1 cellular context compared by ENCODE assay signal in the genomic region with DNA sequence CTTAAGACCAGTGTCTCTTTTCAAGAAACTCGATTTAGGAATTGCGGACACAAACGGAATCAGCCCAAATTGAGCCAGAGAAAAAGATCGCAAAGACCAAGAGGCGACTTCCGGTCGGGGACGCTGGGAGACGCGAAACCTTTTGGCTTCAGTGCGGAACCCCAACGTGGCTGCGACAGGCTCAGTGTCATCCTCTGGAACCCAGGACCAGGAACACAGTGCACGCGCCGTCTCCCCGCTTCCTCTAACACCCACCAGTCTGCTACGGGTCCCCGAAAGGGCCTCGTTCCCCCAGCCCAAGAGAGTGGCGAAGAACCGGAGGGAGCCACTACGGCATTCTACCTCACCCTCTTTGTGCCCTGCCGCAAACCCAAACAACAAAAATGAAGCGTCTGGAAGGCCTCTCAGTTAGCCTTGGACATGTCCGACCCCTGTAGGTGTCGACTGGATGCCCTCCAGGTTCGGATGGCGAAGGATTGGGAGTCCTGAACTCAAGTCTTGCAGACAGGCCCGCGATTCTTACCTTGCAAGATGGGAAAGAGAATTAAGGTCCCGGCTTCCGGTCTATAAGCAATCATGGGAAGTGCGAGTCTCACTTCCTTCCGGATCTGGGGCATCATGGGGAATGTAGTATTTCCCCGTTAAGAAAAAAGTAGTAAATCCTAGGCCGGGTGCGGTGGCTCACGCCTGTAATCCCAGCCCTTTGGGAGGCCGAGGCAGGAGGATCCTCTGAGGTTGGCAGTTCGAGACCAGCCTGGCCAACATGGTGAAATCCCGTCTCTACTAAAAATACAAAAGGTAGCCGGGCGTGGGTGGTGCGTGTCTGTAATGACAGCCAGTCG.
A peak's percentile ranks its signal among the peaks of the same experiment; 100 is the strongest.
TF ChIP-seq lines count a peak whose summit lies in the region.

Gene RPL6 (minus strand): TSS at position 542 of the 842 bp plus-strand sequence. CDS start 949 bp downstream, outside the sequence.

TF ChIP-seq in K562, 482 proteins besides CTCF, POLR2A, EP300 and RAD21 (continued from another document and continues in another):
- TF ChIP-seq ZNF217 (CRISPR knock-in tag; IDR thresholded peaks at IDR 0.05) = no peak
- TF ChIP-seq, protein P1, sequence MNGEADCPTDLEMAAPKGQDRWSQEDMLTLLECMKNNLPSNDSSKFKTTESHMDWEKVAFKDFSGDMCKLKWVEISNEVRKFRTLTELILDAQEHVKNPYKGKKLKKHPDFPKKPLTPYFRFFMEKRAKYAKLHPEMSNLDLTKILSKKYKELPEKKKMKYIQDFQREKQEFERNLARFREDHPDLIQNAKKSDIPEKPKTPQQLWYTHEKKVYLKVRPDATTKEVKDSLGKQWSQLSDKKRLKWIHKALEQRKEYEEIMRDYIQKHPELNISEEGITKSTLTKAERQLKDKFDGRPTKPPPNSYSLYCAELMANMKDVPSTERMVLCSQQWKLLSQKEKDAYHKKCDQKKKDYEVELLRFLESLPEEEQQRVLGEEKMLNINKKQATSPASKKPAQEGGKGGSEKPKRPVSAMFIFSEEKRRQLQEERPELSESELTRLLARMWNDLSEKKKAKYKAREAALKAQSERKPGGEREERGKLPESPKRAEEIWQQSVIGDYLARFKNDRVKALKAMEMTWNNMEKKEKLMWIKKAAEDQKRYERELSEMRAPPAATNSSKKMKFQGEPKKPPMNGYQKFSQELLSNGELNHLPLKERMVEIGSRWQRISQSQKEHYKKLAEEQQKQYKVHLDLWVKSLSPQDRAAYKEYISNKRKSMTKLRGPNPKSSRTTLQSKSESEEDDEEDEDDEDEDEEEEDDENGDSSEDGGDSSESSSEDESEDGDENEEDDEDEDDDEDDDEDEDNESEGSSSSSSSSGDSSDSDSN (IDR thresholded peaks at IDR 0.05; ENCODE audit: borderline replicate concordance in 1 of 2, low read depth in 2 of 2, low read length in 2 of 2) = no peak
- no peak for TF ChIP-seq ZNF311 (CRISPR knock-in tag; IDR thresholded peaks at IDR 0.05)
- TF ChIP-seq TGIF2 (CRISPR knock-in tag; IDR thresholded peaks at IDR 0.05) = no peak
- TF ChIP-seq, protein P2, sequence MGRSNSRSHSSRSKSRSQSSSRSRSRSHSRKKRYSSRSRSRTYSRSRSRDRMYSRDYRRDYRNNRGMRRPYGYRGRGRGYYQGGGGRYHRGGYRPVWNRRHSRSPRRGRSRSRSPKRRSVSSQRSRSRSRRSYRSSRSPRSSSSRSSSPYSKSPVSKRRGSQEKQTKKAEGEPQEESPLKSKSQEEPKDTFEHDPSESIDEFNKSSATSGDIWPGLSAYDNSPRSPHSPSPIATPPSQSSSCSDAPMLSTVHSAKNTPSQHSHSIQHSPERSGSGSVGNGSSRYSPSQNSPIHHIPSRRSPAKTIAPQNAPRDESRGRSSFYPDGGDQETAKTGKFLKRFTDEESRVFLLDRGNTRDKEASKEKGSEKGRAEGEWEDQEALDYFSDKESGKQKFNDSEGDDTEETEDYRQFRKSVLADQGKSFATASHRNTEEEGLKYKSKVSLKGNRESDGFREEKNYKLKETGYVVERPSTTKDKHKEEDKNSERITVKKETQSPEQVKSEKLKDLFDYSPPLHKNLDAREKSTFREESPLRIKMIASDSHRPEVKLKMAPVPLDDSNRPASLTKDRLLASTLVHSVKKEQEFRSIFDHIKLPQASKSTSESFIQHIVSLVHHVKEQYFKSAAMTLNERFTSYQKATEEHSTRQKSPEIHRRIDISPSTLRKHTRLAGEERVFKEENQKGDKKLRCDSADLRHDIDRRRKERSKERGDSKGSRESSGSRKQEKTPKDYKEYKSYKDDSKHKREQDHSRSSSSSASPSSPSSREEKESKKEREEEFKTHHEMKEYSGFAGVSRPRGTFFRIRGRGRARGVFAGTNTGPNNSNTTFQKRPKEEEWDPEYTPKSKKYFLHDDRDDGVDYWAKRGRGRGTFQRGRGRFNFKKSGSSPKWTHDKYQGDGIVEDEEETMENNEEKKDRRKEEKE (IDR thresholded peaks at IDR 0.05; ENCODE audit: borderline replicate concordance in 1 of 2, control insufficient read depth in 1 of 2, low read depth in 2 of 2, low read length in 1 of 2) = no peak
- TF ChIP-seq FOXA3 (CRISPR knock-in tag; conservative IDR thresholded peaks at IDR 0.05 in 1 of 2, IDR thresholded peaks at IDR 0.05 in 1 of 2) = no peak
- TF ChIP-seq, protein P3, sequence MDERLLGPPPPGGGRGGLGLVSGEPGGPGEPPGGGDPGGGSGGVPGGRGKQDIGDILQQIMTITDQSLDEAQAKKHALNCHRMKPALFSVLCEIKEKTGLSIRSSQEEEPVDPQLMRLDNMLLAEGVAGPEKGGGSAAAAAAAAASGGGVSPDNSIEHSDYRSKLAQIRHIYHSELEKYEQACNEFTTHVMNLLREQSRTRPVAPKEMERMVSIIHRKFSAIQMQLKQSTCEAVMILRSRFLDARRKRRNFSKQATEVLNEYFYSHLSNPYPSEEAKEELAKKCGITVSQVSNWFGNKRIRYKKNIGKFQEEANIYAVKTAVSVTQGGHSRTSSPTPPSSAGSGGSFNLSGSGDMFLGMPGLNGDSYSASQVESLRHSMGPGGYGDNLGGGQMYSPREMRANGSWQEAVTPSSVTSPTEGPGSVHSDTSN (CRISPR knock-in tag; IDR thresholded peaks at IDR 0.05; ENCODE audit: low read depth) = no peak
- TF ChIP-seq, protein P3 (tag; conservative IDR thresholded peaks at IDR 0.05; ENCODE audit: low read depth) = no peak
- no peak for TF ChIP-seq KLF13 (tag; IDR thresholded peaks at IDR 0.05; ENCODE audit: borderline replicate concordance, low read depth)
- TF ChIP-seq, protein P4, sequence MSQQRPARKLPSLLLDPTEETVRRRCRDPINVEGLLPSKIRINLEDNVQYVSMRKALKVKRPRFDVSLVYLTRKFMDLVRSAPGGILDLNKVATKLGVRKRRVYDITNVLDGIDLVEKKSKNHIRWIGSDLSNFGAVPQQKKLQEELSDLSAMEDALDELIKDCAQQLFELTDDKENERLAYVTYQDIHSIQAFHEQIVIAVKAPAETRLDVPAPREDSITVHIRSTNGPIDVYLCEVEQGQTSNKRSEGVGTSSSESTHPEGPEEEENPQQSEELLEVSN (IDR thresholded peaks at IDR 0.05; ENCODE audit: borderline replicate concordance in 1 of 2, extremely low read depth in 1 of 2, insufficient read depth in 1 of 2, insufficient read length in 1 of 2, low read depth in 1 of 2, low read length in 1 of 2, poor library complexity in 1 of 2, severe bottlenecking in 1 of 2) = no peak
- no peak for TF ChIP-seq ZNF134 (CRISPR knock-in tag; conservative IDR thresholded peaks at IDR 0.05)
- TF ChIP-seq ZNF75A (CRISPR knock-in tag; IDR thresholded peaks at IDR 0.05) = no peak
- TF ChIP-seq PRMT5 (CRISPR knock-in tag; IDR thresholded peaks at IDR 0.05) = no peak
- TF ChIP-seq HIVEP1 (CRISPR knock-in tag; IDR thresholded peaks at IDR 0.05) = no peak
- peak; percentile 13; the same call in 1 of the 2 replicates for TF ChIP-seq PHB (CRISPR knock-in tag; IDR thresholded peaks at IDR 0.05)
- TF ChIP-seq BRF1 (IDR thresholded peaks at IDR 0.05; ENCODE audit: borderline replicate concordance, extremely low read depth, insufficient read length) = no peak
- no peak for TF ChIP-seq NFE2L1 (tag; IDR thresholded peaks at IDR 0.05; ENCODE audit: borderline replicate concordance, low read depth)
- 0 out of 2 replicates have a peak, but pooled peaks have one; percentile 32 for TF ChIP-seq CEBPB (tag; IDR thresholded peaks at IDR 0.05)
- TF ChIP-seq, protein P5, sequence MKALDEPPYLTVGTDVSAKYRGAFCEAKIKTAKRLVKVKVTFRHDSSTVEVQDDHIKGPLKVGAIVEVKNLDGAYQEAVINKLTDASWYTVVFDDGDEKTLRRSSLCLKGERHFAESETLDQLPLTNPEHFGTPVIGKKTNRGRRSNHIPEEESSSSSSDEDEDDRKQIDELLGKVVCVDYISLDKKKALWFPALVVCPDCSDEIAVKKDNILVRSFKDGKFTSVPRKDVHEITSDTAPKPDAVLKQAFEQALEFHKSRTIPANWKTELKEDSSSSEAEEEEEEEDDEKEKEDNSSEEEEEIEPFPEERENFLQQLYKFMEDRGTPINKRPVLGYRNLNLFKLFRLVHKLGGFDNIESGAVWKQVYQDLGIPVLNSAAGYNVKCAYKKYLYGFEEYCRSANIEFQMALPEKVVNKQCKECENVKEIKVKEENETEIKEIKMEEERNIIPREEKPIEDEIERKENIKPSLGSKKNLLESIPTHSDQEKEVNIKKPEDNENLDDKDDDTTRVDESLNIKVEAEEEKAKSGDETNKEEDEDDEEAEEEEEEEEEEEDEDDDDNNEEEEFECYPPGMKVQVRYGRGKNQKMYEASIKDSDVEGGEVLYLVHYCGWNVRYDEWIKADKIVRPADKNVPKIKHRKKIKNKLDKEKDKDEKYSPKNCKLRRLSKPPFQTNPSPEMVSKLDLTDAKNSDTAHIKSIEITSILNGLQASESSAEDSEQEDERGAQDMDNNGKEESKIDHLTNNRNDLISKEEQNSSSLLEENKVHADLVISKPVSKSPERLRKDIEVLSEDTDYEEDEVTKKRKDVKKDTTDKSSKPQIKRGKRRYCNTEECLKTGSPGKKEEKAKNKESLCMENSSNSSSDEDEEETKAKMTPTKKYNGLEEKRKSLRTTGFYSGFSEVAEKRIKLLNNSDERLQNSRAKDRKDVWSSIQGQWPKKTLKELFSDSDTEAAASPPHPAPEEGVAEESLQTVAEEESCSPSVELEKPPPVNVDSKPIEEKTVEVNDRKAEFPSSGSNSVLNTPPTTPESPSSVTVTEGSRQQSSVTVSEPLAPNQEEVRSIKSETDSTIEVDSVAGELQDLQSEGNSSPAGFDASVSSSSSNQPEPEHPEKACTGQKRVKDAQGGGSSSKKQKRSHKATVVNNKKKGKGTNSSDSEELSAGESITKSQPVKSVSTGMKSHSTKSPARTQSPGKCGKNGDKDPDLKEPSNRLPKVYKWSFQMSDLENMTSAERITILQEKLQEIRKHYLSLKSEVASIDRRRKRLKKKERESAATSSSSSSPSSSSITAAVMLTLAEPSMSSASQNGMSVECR (CRISPR knock-in tag; IDR thresholded peaks at IDR 0.05) = peak; percentile 87
- TF ChIP-seq ZNF274 (IDR thresholded peaks at IDR 0.05; ENCODE audit: borderline replicate concordance, low read depth, low read length) = no peak
- no peak for TF ChIP-seq MYBL2 (IDR thresholded peaks at IDR 0.05; ENCODE audit: low read depth)
- TF ChIP-seq MYBL2 (CRISPR knock-in tag; IDR thresholded peaks at IDR 0.05; ENCODE audit: borderline replicate concordance) = no peak
- no peak for TF ChIP-seq BCL6 (CRISPR knock-in tag; IDR thresholded peaks at IDR 0.05)
- TF ChIP-seq SMAD2 (IDR thresholded peaks at IDR 0.05; ENCODE audit: low read depth, low read length) = no peak
- TF ChIP-seq ZNF280B (CRISPR knock-in tag; IDR thresholded peaks at IDR 0.05) = no peak
- TF ChIP-seq SNIP1 (IDR thresholded peaks at IDR 0.05; ENCODE audit: low read depth) = no peak
- no peak for TF ChIP-seq JUN (IDR thresholded peaks at IDR 0.05; ENCODE audit: borderline replicate concordance, low read depth, low read length)
- no peak; the same call in 1 of the 2 replicates for TF ChIP-seq JUN (CRISPR knock-in tag; IDR thresholded peaks at IDR 0.05; ENCODE audit: borderline replicate concordance)
- TF ChIP-seq HMG20A (CRISPR knock-in tag; conservative IDR thresholded peaks at IDR 0.05) = no peak
- TF ChIP-seq ZNF165 (CRISPR knock-in tag; IDR thresholded peaks at IDR 0.05; ENCODE audit: borderline replicate concordance) = no peak
- no peak for TF ChIP-seq RAD51 (IDR thresholded peaks at IDR 0.05; ENCODE audit: borderline replicate concordance, low read depth)
- no peak for TF ChIP-seq ZBTB9 (CRISPR knock-in tag; IDR thresholded peaks at IDR 0.05)
- TF ChIP-seq ZFPM2 (CRISPR knock-in tag; IDR thresholded peaks at IDR 0.05) = no peak
- no peak for TF ChIP-seq DACH1 (IDR thresholded peaks at IDR 0.05; ENCODE audit: partially characterized antibody)
- TF ChIP-seq CAMTA2 (CRISPR knock-in tag; conservative IDR thresholded peaks at IDR 0.05) = no peak
- TF ChIP-seq, protein P6, sequence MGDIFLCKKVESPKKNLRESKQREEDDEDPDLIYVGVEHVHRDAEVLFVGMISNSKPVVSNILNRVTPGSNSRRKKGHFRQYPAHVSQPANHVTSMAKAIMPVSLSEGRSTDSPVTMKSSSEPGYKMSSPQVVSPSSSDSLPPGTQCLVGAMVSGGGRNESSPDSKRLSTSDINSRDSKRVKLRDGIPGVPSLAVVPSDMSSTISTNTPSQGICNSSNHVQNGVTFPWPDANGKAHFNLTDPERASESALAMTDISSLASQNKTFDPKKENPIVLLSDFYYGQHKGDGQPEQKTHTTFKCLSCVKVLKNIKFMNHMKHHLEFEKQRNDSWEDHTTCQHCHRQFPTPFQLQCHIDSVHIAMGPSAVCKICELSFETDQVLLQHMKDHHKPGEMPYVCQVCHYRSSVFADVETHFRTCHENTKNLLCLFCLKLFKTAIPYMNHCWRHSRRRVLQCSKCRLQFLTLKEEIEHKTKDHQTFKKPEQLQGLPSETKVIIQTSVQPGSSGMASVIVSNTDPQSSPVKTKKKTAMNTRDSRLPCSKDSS (IDR thresholded peaks at IDR 0.05; ENCODE audit: low read depth, partially characterized antibody) = no peak
- TF ChIP-seq EGR1 (conservative IDR thresholded peaks at IDR 0.05) = 0 out of 2 replicates have a peak, but pooled peaks have one; percentile 13
